1 cellular context compared by ENCODE assay signal in genomic region chr11:64971421-64972233, GRCh38.
TF ChIP-seq lines count a peak whose summit lies in the region.

Gene MAJIN (minus strand): TSS chr11:64972108. CDS start chr11:64959405, 12,703 bp downstream.

TF ChIP-seq in K562, 482 proteins besides CTCF, POLR2A, EP300 and RAD21 (continued from another document):
- TF ChIP-seq IRF1 (CRISPR knock-in tag; IDR thresholded peaks at IDR 0.05; ENCODE audit: borderline replicate concordance) (no peak), AFF4 (CRISPR knock-in tag; IDR thresholded peaks at IDR 0.05) (no peak), L3MBTL2 (IDR thresholded peaks at IDR 0.05) (peak; percentile 100), ZBTB7A (IDR thresholded peaks at IDR 0.05; ENCODE audit: borderline replicate concordance, control insufficient read depth, low read depth, low read length) (0 out of 2 replicates have a peak, but pooled peaks have one; percentile 18), ESRRB (CRISPR knock-in tag; IDR thresholded peaks at IDR 0.05; ENCODE audit: borderline replicate concordance) (no peak), NFE2L1 (tag; IDR thresholded peaks at IDR 0.05; ENCODE audit: borderline replicate concordance, low read depth) (no peak), RB1 (IDR thresholded peaks at IDR 0.05; ENCODE audit: low read depth) (0 out of 2 replicates have a peak, but pooled peaks have one; percentile 8), GABPB2 (CRISPR knock-in tag; conservative IDR thresholded peaks at IDR 0.05) (no peak), DMBX1 (CRISPR knock-in tag; IDR thresholded peaks at IDR 0.05; ENCODE audit: borderline replicate concordance) (peak; percentile 56; the same call in 1 of the 2 replicates), CREM (IDR thresholded peaks at IDR 0.05; ENCODE audit: low read depth) (no peak), LCOR (CRISPR knock-in tag; IDR thresholded peaks at IDR 0.05) (peak; percentile 88), SMAD2 (IDR thresholded peaks at IDR 0.05; ENCODE audit: low read depth, low read length) (no peak), ZBTB33 (CRISPR knock-in tag; IDR thresholded peaks at IDR 0.05) (peak; percentile 68; the same call in 1 of the 2 replicates), EGR1 (conservative IDR thresholded peaks at IDR 0.05) (no peak), CBX3 (IDR thresholded peaks at IDR 0.05; ENCODE audit: borderline replicate concordance in 1 of 2, low read length in 2 of 2) (peak in 1 of 2 experiments; percentile 75; a peak in 1 of 3 replicates), IRF9 (tag; IDR thresholded peaks at IDR 0.05) (no peak), CEBPG (CRISPR knock-in tag; IDR thresholded peaks at IDR 0.05) (no peak), CEBPG (tag; conservative IDR thresholded peaks at IDR 0.05 in 1 of 2, IDR thresholded peaks at IDR 0.05 in 1 of 2) (no peak), ZBED1 (IDR thresholded peaks at IDR 0.05) (no peak), ARID3B (CRISPR knock-in tag; IDR thresholded peaks at IDR 0.05; ENCODE audit: borderline replicate concordance) (no peak), MYC (IDR thresholded peaks at IDR 0.05; ENCODE audit: low read depth, low read length) (0 out of 2 replicates have a peak, but pooled peaks have one; percentile 28), MYC (CRISPR knock-in tag; IDR thresholded peaks at IDR 0.05; ENCODE audit: borderline replicate concordance, low read depth) (no peak), MGA (IDR thresholded peaks at IDR 0.05) (peak; percentile 100), ZBTB9 (CRISPR knock-in tag; IDR thresholded peaks at IDR 0.05) (no peak)
